ENCODE assay signal across 8 cellular contexts in genomic region chr5:138274189-138274853, GRCh38.
DNase-seq lines count a peak whose midpoint lies in the region; ATAC-seq lines count a peak whose summit lies in the region.

Gene GFRA3 (minus strand): TSS chr5:138274621. CDS start chr5:138274424, 197 bp downstream.

- peak; percentile 49 for ATAC-seq in stimulated activated naive CD8-positive, alpha-beta T cell treated with anti-CD3 and anti-CD28 coated beads, Interleukin-15, Interleukin-2, amounts not matched to agents 100 U/mL and 50 U/mL, for 24 hours
- ATAC-seq in GM19324 (IDR thresholded peaks at IDR 0.05; ENCODE audit: low FRiP score, unreplicated experiment): no peak

- no peak for DNase-seq in T-helper 1 cell
- DNase-seq in stimulated activated naive CD8-positive, alpha-beta T cell treated with anti-CD3 and anti-CD28 coated beads, Interleukin-15, Interleukin-2, amounts not matched to agents 100 U/mL and 50 U/mL, for 24 hours: peak; percentile 21
- DNase-seq in NCI-H1105 (lab: John Stamatoyannopoulos, UW): no peak
- DNase-seq in cerebellar nuclear complex (lab: John Stamatoyannopoulos, UW): no peak

- H3K36me3 Mint-ChIP-seq in T-helper 1 cell treated with Interleukin-12 subunit alpha and Interleukin-12 subunit beta and Interleukin-4 antibody, amounts not matched to agents 30 μg/mL and 1 μg/mL, for 36 hours (ENCODE audit: low read depth): no peaks in the 10 kb centered on the region
- H3K36me3 Mint-ChIP-seq in activated naive CD4-positive, alpha-beta T cell treated with anti-CD3 and anti-CD28 coated beads, Interleukin-2, amount 50 U/mL, for 24 hours: no peaks in the 10 kb centered on the region

- peak within 1 kb of the TSS; percentile 66 for H3K4me3 Mint-ChIP-seq in T-helper 1 cell treated with Interleukin-12 subunit alpha and Interleukin-12 subunit beta and Interleukin-4 antibody, amounts not matched to agents 30 μg/mL and 1 μg/mL, for 36 hours
- H3K4me3 Mint-ChIP-seq in activated naive CD4-positive, alpha-beta T cell treated with anti-CD3 and anti-CD28 coated beads, Interleukin-2, amount 50 U/mL, for 24 hours: peak within 1 kb of the TSS; percentile 81

- no peak within 1 kb of the TSS for H3K27ac Mint-ChIP-seq in T-helper 1 cell treated with Interleukin-12 subunit alpha and Interleukin-12 subunit beta and Interleukin-4 antibody, amounts not matched to agents 30 μg/mL and 1 μg/mL, for 36 hours
- H3K27ac Mint-ChIP-seq in activated naive CD4-positive, alpha-beta T cell treated with anti-CD3 and anti-CD28 coated beads, Interleukin-2, amount 50 U/mL, for 24 hours: no peak within 1 kb of the TSS

- peaks cover 7% of the 10 kb centered on the region for H3K4me1 Mint-ChIP-seq in T-helper 1 cell treated with Interleukin-12 subunit alpha and Interleukin-12 subunit beta and Interleukin-4 antibody, amounts not matched to agents 30 μg/mL and 1 μg/mL, for 36 hours (ENCODE audit: low read depth)
- peaks cover 6% of the 10 kb centered on the region for H3K4me1 Mint-ChIP-seq in activated naive CD4-positive, alpha-beta T cell treated with anti-CD3 and anti-CD28 coated beads, Interleukin-2, amount 50 U/mL, for 24 hours

- peaks cover 39% of the 10 kb centered on the region for H3K27me3 Mint-ChIP-seq in T-helper 1 cell treated with Interleukin-12 subunit alpha and Interleukin-12 subunit beta and Interleukin-4 antibody, amounts not matched to agents 30 μg/mL and 1 μg/mL, for 36 hours (ENCODE audit: low read depth)
- H3K27me3 Mint-ChIP-seq in activated naive CD4-positive, alpha-beta T cell treated with anti-CD3 and anti-CD28 coated beads, Interleukin-2, amount 50 U/mL, for 24 hours: peaks cover 14% of the 10 kb centered on the region

- H3K4me3 ChIP-seq in iPS-11a (ENCODE audit: low read depth, low read length): peak within 1 kb of the TSS; percentile 24

- no peaks in the 10 kb centered on the region for H3K9me3 Mint-ChIP-seq in T-helper 1 cell treated with Interleukin-12 subunit alpha and Interleukin-12 subunit beta and Interleukin-4 antibody, amounts not matched to agents 30 μg/mL and 1 μg/mL, for 36 hours
- no peaks in the 10 kb centered on the region for H3K9me3 Mint-ChIP-seq in activated naive CD4-positive, alpha-beta T cell treated with anti-CD3 and anti-CD28 coated beads, Interleukin-2, amount 50 U/mL, for 24 hours
